6 cellular contexts compared by ENCODE assay signal in the genomic region with DNA sequence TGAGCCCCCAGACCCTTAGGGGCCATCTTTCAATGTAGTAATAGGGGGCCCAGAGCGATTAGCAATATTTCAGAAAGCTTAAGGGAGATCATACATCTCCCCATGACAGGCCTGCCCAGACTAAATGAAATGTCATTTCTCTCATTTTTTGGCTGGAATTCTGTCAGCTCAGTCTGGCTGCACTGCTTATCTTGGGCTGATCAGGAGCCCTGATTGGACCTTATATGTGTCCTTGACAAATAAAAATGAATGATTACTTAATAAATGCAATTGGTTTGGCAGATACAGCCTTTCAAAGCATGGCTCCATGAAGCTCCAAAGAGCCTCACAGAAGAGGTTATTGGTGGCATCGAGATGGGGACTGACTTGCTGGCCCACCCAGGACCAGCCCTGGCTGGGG.
"Had no signal": no experiment of that assay in that cellular context is flagged by ENCODE, and none has a peak within 500 bp of the region (broad histone marks: within the 10 kb centered on the region; RNA-seq: fewer than 3 reads in every experiment).

No MANE protein-coding gene starts in this region.

- H3K27me3 Mint-ChIP-seq: IgD-negative memory B cell had no signal

- H3K4me3 Mint-ChIP-seq: GM23338, H9, IgD-negative memory B cell had no signal

- H3K27ac ChIP-seq: HL-60 had no signal

- H3K4me1 Mint-ChIP-seq: GM23338, H9, IgD-negative memory B cell had no signal

- H3K27ac Mint-ChIP-seq: GM23338, H9, IgD-negative memory B cell had no signal

- H3K4me3 ChIP-seq: GM23338 had no signal

- ATAC-seq: GM23338, HepG2 had no signal

- DNase-seq: H9, HCEC 1CT had no signal
